Comparison of ENCODE assay signal across 8 cellular contexts in genomic region chr16:68229431-68230175, GRCh38. TPM values are rescaled to one million over a fixed set of nuclear protein-coding genes. Genes with fewer than 3 reads are reported as not detected.
A peak's percentile ranks its signal among the peaks of the same experiment; 100 is the strongest.
DNase-seq lines count a peak whose midpoint lies in the region; ATAC-seq and TF ChIP-seq lines count a peak whose summit lies in the region.

No MANE protein-coding gene starts in this region.

- peaks cover 13% of the 10 kb centered on the region for H3K27me3 Mint-ChIP-seq in neural progenitor cell (ENCODE audit: insufficient read depth, low read depth)

- no peak overlapping the region for H3K27ac ChIP-seq in neural progenitor cell

- no peak overlapping the region for H3K27ac Mint-ChIP-seq in neural progenitor cell

- no peak overlapping the region for H2AFZ ChIP-seq in neural progenitor cell (replicated peaks)

- peaks cover 8% of the 10 kb centered on the region for H3K27me3 ChIP-seq in neural progenitor cell

- no peaks in the 10 kb centered on the region for H3K36me3 ChIP-seq in neural progenitor cell

- H3K79me2 ChIP-seq in neural progenitor cell (ENCODE audit: low read depth) = no peaks in the 10 kb centered on the region

- no peak overlapping the region for H3K4me3 Mint-ChIP-seq in neural progenitor cell

- H3K4me1 Mint-ChIP-seq in neural progenitor cell = no peaks in the 10 kb centered on the region

- peaks cover 19% of the 10 kb centered on the region for H4K20me1 ChIP-seq in neural progenitor cell (ENCODE audit: low read depth)

- H3K9me3 Mint-ChIP-seq in neural progenitor cell = no peaks in the 10 kb centered on the region

- H3K9ac ChIP-seq in neural progenitor cell = no peak overlapping the region

- no peak overlapping the region for H3K4me2 ChIP-seq in neural progenitor cell

- H3F3A ChIP-seq in neural progenitor cell (ENCODE audit: low read depth) = peaks cover 10% of the 10 kb centered on the region

- H3K4me1 ChIP-seq in neural progenitor cell = no peaks in the 10 kb centered on the region

- H3K4me3 ChIP-seq in fibroblast of pulmonary artery (replicated peaks; ENCODE audit: low read depth, low read length) (no peak overlapping the region), neural progenitor cell (no peak overlapping the region)

- ATAC-seq in GM18870 (IDR thresholded peaks at IDR 0.05; ENCODE audit: unreplicated experiment) (no peak), GM19467 (IDR thresholded peaks at IDR 0.05; ENCODE audit: unreplicated experiment) (no peak)

- H3K36me3 Mint-ChIP-seq in neural progenitor cell = peaks cover 2% of the 10 kb centered on the region

- TF ChIP-seq CTCF in AG09319 (IDR thresholded peaks at IDR 0.05; ENCODE audit: low read depth, low read length) (peak; percentile 92), GM12874 (IDR thresholded peaks at IDR 0.05; ENCODE audit: insufficient read depth, low read depth, low read length) (peak; percentile 76), fibroblast of pulmonary artery (IDR thresholded peaks at IDR 0.05; ENCODE audit: low read length, missing control alignments) (peak; percentile 94), neural progenitor cell (IDR thresholded peaks at IDR 0.05) (peak; percentile 87)

- DNase-seq in AG09319 (ENCODE audit: extremely low read depth, low read depth) = peak; percentile 55
- peak; percentile 26 for DNase-seq in NCI-H524 treated with DMSO at 0.1 percent for 48 hours (lab: John Stamatoyannopoulos, UW)
- peak; percentile 61 for DNase-seq in activated T-cell treated with anti-CD3 and anti-CD28 coated beads, Interleukin-2, amount 50 U/mL, for 1 hour
- peak; percentile 76 for DNase-seq in fibroblast of pulmonary artery (ENCODE audit: low read depth)
- peak; percentile 69 for DNase-seq in neural progenitor cell (ENCODE audit: low spot score)

- H3K9me3 ChIP-seq in neural progenitor cell (ENCODE audit: low read depth) = no peaks in the 10 kb centered on the region

RNA-seq across cellular contexts. Expression of gene ESRP2, which starts 6.3 kb away (rescaled TPM):
- total RNA-seq in neural progenitor cell (ENCODE audit: low replicate concordance) = 1.5 and 5.4 TPM in 2 replicates

RNA-seq across cellular contexts. Expression of gene PLA2G15, which starts 15.6 kb away (rescaled TPM):
- total RNA-seq in neural progenitor cell (ENCODE audit: low replicate concordance) = 3.8 and 11.7 TPM in 2 replicates

RNA-seq across cellular contexts. Expression of gene SLC7A6, which starts 34.7 kb away (rescaled TPM):
- 5.6 and 13.7 TPM in 2 replicates for total RNA-seq in neural progenitor cell (ENCODE audit: low replicate concordance)

Comparison
In these comparisons a context has a peak if more than half of its experiments do, and no peak if none do; other contexts are left out.
1. DNase-seq: peak in every context shown above with its lines; median percentile 76 in fibroblast of pulmonary artery; 69 in neural progenitor cell; 61 in activated T-cell treated with anti-CD3 and anti-CD28 coated beads, Interleukin-2, amount 50 U/mL, for 1 hour; 55 in AG09319; 26 in NCI-H524 treated with DMSO at 0.1 percent for 48 hours.